ENCODE assay signal across 10 cellular contexts in the genomic region with DNA sequence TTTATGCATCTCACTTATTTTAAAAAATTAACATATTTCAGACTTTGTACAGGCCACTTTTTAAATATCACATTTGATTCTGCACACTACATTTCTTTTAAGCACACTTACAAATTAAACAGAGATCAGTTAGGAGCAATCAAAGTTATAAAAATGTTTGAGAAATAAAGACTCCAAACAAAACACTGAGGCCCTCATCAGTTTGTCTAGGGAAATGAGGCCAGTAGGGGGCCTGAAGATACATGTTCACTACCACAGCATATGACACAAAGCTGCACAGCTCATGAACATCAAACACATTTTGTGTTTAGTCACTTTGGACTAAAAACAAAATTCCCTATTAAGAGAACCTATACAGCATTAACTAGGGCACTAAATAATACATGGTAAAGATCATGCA.
A peak's percentile ranks its signal among the peaks of the same experiment; 100 is the strongest.
DNase-seq lines count a peak whose midpoint lies in the region; ATAC-seq, FAIRE-seq and TF ChIP-seq lines count a peak whose summit lies in the region.
"Had no signal": no experiment of that assay in that cellular context is flagged by ENCODE, and none has a peak within 500 bp of the region (broad histone marks: within the 10 kb centered on the region; RNA-seq: fewer than 3 reads in every experiment).

No MANE protein-coding gene starts in this region.

- no peaks in the 10 kb centered on the region for H3K9me3 Mint-ChIP-seq in CD4-positive, alpha-beta T cell
- H3K9me3 Mint-ChIP-seq in astrocyte (ENCODE audit: unreplicated experiment) = no peaks in the 10 kb centered on the region

- peak; percentile 37 for TF ChIP-seq CTCF in CD4-positive, alpha-beta T cell (IDR thresholded peaks at IDR 0.05)
- TF ChIP-seq CTCF in HL-60 (IDR thresholded peaks at IDR 0.05; ENCODE audit: insufficient read depth, low read length) (peak; percentile 28), astrocyte (IDR thresholded peaks at IDR 0.05; ENCODE audit: insufficient read depth, low read depth, low read length) (peak; percentile 67), HepG2 (CRISPR knock-in tag; IDR thresholded peaks at IDR 0.05) (peak; percentile 26; the same call in 1 of the 2 replicates)

- H3K4me1 ChIP-seq in astrocyte (ENCODE audit: insufficient read depth, low read length) (peaks cover 9% of the 10 kb centered on the region), HepG2 (ENCODE audit: insufficient read depth, low read length) (no peaks in the 10 kb centered on the region)

- no peaks in the 10 kb centered on the region for H4K20me1 ChIP-seq in astrocyte (ENCODE audit: insufficient read depth, low read length)
- H4K20me1 ChIP-seq in HepG2 (ENCODE audit: insufficient read depth, low read length) = no peaks in the 10 kb centered on the region

- H3K9ac ChIP-seq in astrocyte (ENCODE audit: low read length) (no peak overlapping the region), HepG2 (ENCODE audit: insufficient read depth, low read depth, low read length) (no peak overlapping the region)

- H3K36me3 ChIP-seq in astrocyte (ENCODE audit: insufficient read depth, low read length) (no peaks in the 10 kb centered on the region), HepG2 (replicated peaks in 1 of 2; ENCODE audit: control insufficient read depth in 1 of 2, insufficient read depth in 2 of 2, low read length in 2 of 2) (no peaks in the 10 kb centered on the region)

- intact Hi-C loops in CD4-positive, alpha-beta T cell (cut with DNase I, micrococcal nuclease) = loop anchor here (1.0 to 5.0 kb wide), 2 partner anchors 194 to 195 kb away; no protein-coding TSS in a partner anchor
- intact Hi-C loops in HepG2 (cut with micrococcal nuclease; ENCODE audit: unreplicated experiment) (loop anchor here (1.0 to 5.0 kb wide), 2 partner anchors 194 to 285 kb away; no protein-coding TSS in a partner anchor), posterior vena cava (cut with DNase I) (no loop called here)

- H3K4me1 Mint-ChIP-seq in CD4-positive, alpha-beta T cell (ENCODE audit: low read depth) = no peaks in the 10 kb centered on the region
- H3K4me1 Mint-ChIP-seq in astrocyte (ENCODE audit: low read depth, unreplicated experiment) = peaks cover 2% of the 10 kb centered on the region

- peak; percentile 32 for FAIRE-seq in astrocyte (lab: Jason Lieb, UNC)
- FAIRE-seq in HepG2 (lab: Jason Lieb, UNC) = peak; percentile 60
- FAIRE-seq: H1, TTC549 had no signal

- ATAC-seq in CD4-positive, alpha-beta T cell (ENCODE audit: poor library complexity) = no peak
- ATAC-seq in HepG2 = peak; percentile 79

- no peak for DNase-seq in CD4-positive, alpha-beta T cell
- DNase-seq in HL-60 (ENCODE audit: low read depth in 1 of 2, low spot score in 1 of 2) (no peak), astrocyte (ENCODE audit: low read depth) (no peak), HepG2 (ENCODE audit: low spot score) (peak; percentile 15), posterior vena cava (ENCODE audit: low spot score) (no peak), NCI-H2081 (lab: John Stamatoyannopoulos, UW) (no peak), iPS-NIHi11 (ENCODE audit: low spot score) (no peak), NCI-H146 treated with DMSO at 0.1 percent for 48 hours (lab: John Stamatoyannopoulos, UW; ENCODE audit: unreplicated experiment) (no peak)

- no peak overlapping the region for H2AFZ ChIP-seq in astrocyte (ENCODE audit: low read depth, low read length)
- H2AFZ ChIP-seq in HepG2 (ENCODE audit: low read length) = no peak overlapping the region

- H3K27me3 Mint-ChIP-seq in CD4-positive, alpha-beta T cell = no peaks in the 10 kb centered on the region
- no peaks in the 10 kb centered on the region for H3K27me3 Mint-ChIP-seq in astrocyte (ENCODE audit: low read depth, unreplicated experiment)

- in situ Hi-C loops in HepG2 (cut with HindIII; ENCODE audit: extremely low pct_ligation_motif_present, low pct_unique_long_range_greater_than_20kb) = no loop called here

- POLR2A ChIA-PET in CD4-positive, alpha-beta T cell (lab: Charles Lee) = interaction anchor here (0.6 kb wide), 1 partner anchor 270 kb away, joined by 5 read pairs; no protein-coding TSS in a partner anchor
- POLR2A ChIA-PET in HepG2 (lab: Yijun Ruan, JAX) = no interaction called here

- no peak overlapping the region for H3K4me3 ChIP-seq in HL-60 (replicated peaks; ENCODE audit: insufficient read depth, low read length)
- H3K4me3 ChIP-seq in astrocyte (ENCODE audit: insufficient read depth, low read depth, low read length) = no peak overlapping the region
- no peak overlapping the region for H3K4me3 ChIP-seq in HepG2 (replicated peaks in 1 of 3; ENCODE audit: insufficient read depth in 1 of 3, low read depth in 2 of 3, low read length in 3 of 3)

- no peak overlapping the region for H3K27ac ChIP-seq in CD4-positive, alpha-beta T cell (ENCODE audit: low read depth, low read length)
- H3K27ac ChIP-seq in HL-60 (replicated peaks) (no peak overlapping the region), astrocyte (ENCODE audit: low read depth, low read length) (no peak overlapping the region), HepG2 (ENCODE audit: extremely low read length, insufficient read depth, low read length) (no peak overlapping the region)

- H3K9me3 ChIP-seq in CD4-positive, alpha-beta T cell (ENCODE audit: control insufficient read depth, low read length) = no peaks in the 10 kb centered on the region
- no peaks in the 10 kb centered on the region for H3K9me3 ChIP-seq in astrocyte (ENCODE audit: insufficient read depth, low read depth, low read length)
- H3K9me3 ChIP-seq in HepG2 (ENCODE audit: low read length) = no peaks in the 10 kb centered on the region

- H3K27ac Mint-ChIP-seq in CD4-positive, alpha-beta T cell = no peak overlapping the region
- H3K27ac Mint-ChIP-seq in astrocyte (ENCODE audit: unreplicated experiment) = no peak overlapping the region

- H3K79me2 ChIP-seq in astrocyte (ENCODE audit: insufficient read depth, low read length) (no peaks in the 10 kb centered on the region), HepG2 (ENCODE audit: insufficient read depth, low read length) (no peaks in the 10 kb centered on the region)

- H3K36me3 Mint-ChIP-seq in CD4-positive, alpha-beta T cell (ENCODE audit: low read depth) = no peaks in the 10 kb centered on the region
- no peaks in the 10 kb centered on the region for H3K36me3 Mint-ChIP-seq in astrocyte (ENCODE audit: low read depth, unreplicated experiment)

- no peak for TF ChIP-seq RAD21 in HepG2 (CRISPR knock-in tag; IDR thresholded peaks at IDR 0.05)

- no peak for TF ChIP-seq POLR2A in HepG2 (IDR thresholded peaks at IDR 0.05; ENCODE audit: insufficient read depth in 1 of 2, low read depth in 2 of 2, low read length in 2 of 2)

- BruUV-seq in HepG2 (replicated peaks; lab: Mats Ljungman, UMichigan) = no TSS peak

- H3K4me2 ChIP-seq in astrocyte (ENCODE audit: low read length) (no peak overlapping the region), HepG2 (ENCODE audit: low read depth, low read length) (no peak overlapping the region)

- TF ChIP-seq EP300 in HepG2 (IDR thresholded peaks at IDR 0.05; ENCODE audit: low read depth in 2 of 2, low read length in 2 of 2) = no peak
- TF ChIP-seq EP300 in HepG2 (CRISPR knock-in tag; IDR thresholded peaks at IDR 0.05; ENCODE audit: borderline replicate concordance) = no peak

- no peaks in the 10 kb centered on the region for H3K27me3 ChIP-seq in CD4-positive, alpha-beta T cell (ENCODE audit: control insufficient read depth, insufficient read depth, low read length)
- H3K27me3 ChIP-seq in HL-60 (ENCODE audit: insufficient read depth, poor library complexity, severe bottlenecking) (peaks cover 2% of the 10 kb centered on the region), astrocyte (ENCODE audit: insufficient read depth, low read length) (no peaks in the 10 kb centered on the region), HepG2 (ENCODE audit: control insufficient read depth in 1 of 2, insufficient read depth in 2 of 2, low read length in 2 of 2) (peaks cover 0 to 4% of the 10 kb centered on the region in 2 experiments; a peak in 1 of 5 replicates)

- CTCF ChIA-PET in CD4-positive, alpha-beta T cell (lab: Charles Lee) = interaction anchor here (1.8 kb wide), 1 partner anchor 194 kb away, joined by 6 read pairs; no protein-coding TSS in a partner anchor
- CTCF ChIA-PET in HepG2 (lab: Yijun Ruan, JAX; ENCODE audit: low intra/inter-chr PET ratio, low total read pairs) = interaction anchor here (1.6 kb wide), 1 partner anchor 194 kb away, joined by 7 read pairs; no protein-coding TSS in a partner anchor

- H3K4me3 Mint-ChIP-seq in CD4-positive, alpha-beta T cell = no peak overlapping the region
- H3K4me3 Mint-ChIP-seq in astrocyte (ENCODE audit: unreplicated experiment) = no peak overlapping the region

TF ChIP-seq in HepG2, 621 proteins besides CTCF, POLR2A, EP300 and RAD21:
- TF ChIP-seq ZNF451 (CRISPR knock-in tag; IDR thresholded peaks at IDR 0.05) = no peak
- TF ChIP-seq STAG1 (CRISPR knock-in tag; IDR thresholded peaks at IDR 0.05) = peak; percentile 37
- no peak for TF ChIP-seq ZNF256 (CRISPR knock-in tag; conservative IDR thresholded peaks at IDR 0.05)
- no peak for TF ChIP-seq ESRRA (CRISPR knock-in tag; IDR thresholded peaks at IDR 0.05; ENCODE audit: low read depth)
- no peak for TF ChIP-seq ZNF180 (CRISPR knock-in tag; IDR thresholded peaks at IDR 0.05; ENCODE audit: borderline replicate concordance, low read depth)
- no peak for TF ChIP-seq ZNF430 (CRISPR knock-in tag; IDR thresholded peaks at IDR 0.05)
- TF ChIP-seq SMC3 (IDR thresholded peaks at IDR 0.05; ENCODE audit: low read length) = peak; percentile 16; the same call in 1 of the 2 replicates
- TF ChIP-seq, protein P1, sequence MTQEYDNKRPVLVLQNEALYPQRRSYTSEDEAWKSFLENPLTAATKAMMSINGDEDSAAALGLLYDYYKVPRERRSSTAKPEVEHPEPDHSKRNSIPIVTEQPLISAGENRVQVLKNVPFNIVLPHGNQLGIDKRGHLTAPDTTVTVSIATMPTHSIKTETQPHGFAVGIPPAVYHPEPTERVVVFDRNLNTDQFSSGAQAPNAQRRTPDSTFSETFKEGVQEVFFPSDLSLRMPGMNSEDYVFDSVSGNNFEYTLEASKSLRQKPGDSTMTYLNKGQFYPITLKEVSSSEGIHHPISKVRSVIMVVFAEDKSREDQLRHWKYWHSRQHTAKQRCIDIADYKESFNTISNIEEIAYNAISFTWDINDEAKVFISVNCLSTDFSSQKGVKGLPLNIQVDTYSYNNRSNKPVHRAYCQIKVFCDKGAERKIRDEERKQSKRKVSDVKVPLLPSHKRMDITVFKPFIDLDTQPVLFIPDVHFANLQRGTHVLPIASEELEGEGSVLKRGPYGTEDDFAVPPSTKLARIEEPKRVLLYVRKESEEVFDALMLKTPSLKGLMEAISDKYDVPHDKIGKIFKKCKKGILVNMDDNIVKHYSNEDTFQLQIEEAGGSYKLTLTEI (CRISPR knock-in tag; conservative IDR thresholded peaks at IDR 0.05) = no peak
- TF ChIP-seq ZNF792 (CRISPR knock-in tag; IDR thresholded peaks at IDR 0.05) = no peak

Comparison
In these comparisons a context has a peak if more than half of its experiments do, and no peak if none do; other contexts are left out.
1. intact Hi-C loops: an anchor here in CD4-positive, alpha-beta T cell (1.0 to 5.0 kb wide) and HepG2 (1.0 to 5.0 kb wide); none called in posterior vena cava.